Comparison of ENCODE assay signal across 8 cellular contexts in genomic region chrX:51332188-51332942, GRCh38. TPM values are rescaled to one million over a fixed set of nuclear protein-coding genes. Genes with fewer than 3 reads are reported as not detected.
DNase-seq lines count a peak whose midpoint lies in the region; ATAC-seq, FAIRE-seq and TF ChIP-seq lines count a peak whose summit lies in the region.

Gene NUDT10, plus strand, starts transcription at chrX:51332822. Its CDS starts 144 bp downstream, at chrX:51332966.

- H3K27ac Mint-ChIP-seq in activated CD8-positive, alpha-beta T cell treated with anti-CD3 and anti-CD28 coated beads, Interleukin-2, amount 10 ng/mL, durations not matched to agents 7 days and 5 days = peak within 1 kb of the TSS; percentile 72
- peak within 1 kb of the TSS in 2 of 9 donors; percentile 31 to 49 for H3K27ac Mint-ChIP-seq in naive thymus-derived CD4-positive, alpha-beta T cell

- no peaks in the 10 kb centered on the region for H3K9me3 Mint-ChIP-seq in activated CD8-positive, alpha-beta T cell treated with anti-CD3 and anti-CD28 coated beads, Interleukin-2, amount 10 ng/mL, durations not matched to agents 7 days and 5 days (ENCODE audit: insufficient read depth)
- no peaks in the 10 kb centered on the region for H3K9me3 Mint-ChIP-seq in naive thymus-derived CD4-positive, alpha-beta T cell

- 13% methylated on average over 1 of the region's 68 CpGs for WGBS in right lobe of liver (ENCODE audit: insufficient coverage, low coverage, low lambda C conversion rate, missing lambda C conversion rate)
- no CpG with 5 or more reads among the region's 68 CpGs for WGBS in HepG2 (ENCODE audit: low lambda C conversion rate)
- 35% methylated on average over 29 of the region's 68 CpGs for WGBS in esophagus muscularis mucosa

- no peaks in the 10 kb centered on the region for H3K36me3 Mint-ChIP-seq in activated CD8-positive, alpha-beta T cell treated with anti-CD3 and anti-CD28 coated beads, Interleukin-2, amount 10 ng/mL, durations not matched to agents 7 days and 5 days (ENCODE audit: low read depth)
- peaks cover 0 to 3% (median 0%) of the 10 kb centered on the region in 5 donors for H3K36me3 Mint-ChIP-seq in naive thymus-derived CD4-positive, alpha-beta T cell

- CTCF ChIA-PET in HepG2 (lab: Yijun Ruan, JAX; ENCODE audit: low intra/inter-chr PET ratio, low total read pairs) = no interaction called here
- CTCF ChIA-PET in activated CD8-positive, alpha-beta T cell treated with anti-CD3 and anti-CD28 coated beads, Interleukin-2, amount 10 ng/mL, durations not matched to agents 7 days and 5 days (lab: Charles Lee) = no interaction called here
- CTCF ChIA-PET in naive thymus-derived CD4-positive, alpha-beta T cell (lab: Charles Lee) = no interaction called here

- TF ChIP-seq POLR2A in right lobe of liver (IDR thresholded peaks at IDR 0.05) = no peak
- no peak for TF ChIP-seq POLR2A in HepG2 (IDR thresholded peaks at IDR 0.05; ENCODE audit: insufficient read depth in 1 of 2, low read depth in 2 of 2, low read length in 2 of 2)
- no peak for TF ChIP-seq POLR2A in esophagus muscularis mucosa (IDR thresholded peaks at IDR 0.05; ENCODE audit: low read depth)

- H3K9me3 ChIP-seq in right lobe of liver (no peaks in the 10 kb centered on the region), HepG2 (ENCODE audit: low read length) (no peaks in the 10 kb centered on the region), esophagus muscularis mucosa (no peaks in the 10 kb centered on the region)
- no peaks in the 10 kb centered on the region for H3K9me3 ChIP-seq in naive thymus-derived CD4-positive, alpha-beta T cell (ENCODE audit: control insufficient read depth in 2 of 3, low read length in 3 of 3)

- TF ChIP-seq CTCF in right lobe of liver (IDR thresholded peaks at IDR 0.05) (no peak), HepG2 (CRISPR knock-in tag; IDR thresholded peaks at IDR 0.05) (no peak), esophagus muscularis mucosa (IDR thresholded peaks at IDR 0.05) (no peak)

- no peak within 1 kb of the TSS for H3K9ac ChIP-seq in HepG2 (ENCODE audit: insufficient read depth, low read depth, low read length)

- FAIRE-seq in HepG2 (lab: Jason Lieb, UNC) = no peak

- H3K27me3 ChIP-seq in right lobe of liver = peaks cover 0 to 19% of the 10 kb centered on the region in 2 donors
- no peaks in the 10 kb centered on the region for H3K27me3 ChIP-seq in HepG2 (ENCODE audit: control insufficient read depth in 1 of 2, insufficient read depth in 2 of 2, low read length in 2 of 2)
- no peaks in the 10 kb centered on the region for H3K27me3 ChIP-seq in esophagus muscularis mucosa
- H3K27me3 ChIP-seq in naive thymus-derived CD4-positive, alpha-beta T cell (ENCODE audit: control insufficient read depth in 2 of 2, insufficient read depth in 2 of 2, low read length in 2 of 2) = no peaks in the 10 kb centered on the region

- H3K27me3 Mint-ChIP-seq in activated CD8-positive, alpha-beta T cell treated with anti-CD3 and anti-CD28 coated beads, Interleukin-2, amount 10 ng/mL, durations not matched to agents 7 days and 5 days (ENCODE audit: low read depth) = peaks cover 2% of the 10 kb centered on the region
- H3K27me3 Mint-ChIP-seq in naive thymus-derived CD4-positive, alpha-beta T cell = peaks cover 0 to 8% (median 0%) of the 10 kb centered on the region in 5 donors

- no peak within 1 kb of the TSS for H2AFZ ChIP-seq in HepG2 (ENCODE audit: low read length)

- POLR2A ChIA-PET in HepG2 (lab: Yijun Ruan, JAX) = no interaction called here
- POLR2A ChIA-PET in activated CD8-positive, alpha-beta T cell treated with anti-CD3 and anti-CD28 coated beads, Interleukin-2, amount 10 ng/mL, durations not matched to agents 7 days and 5 days (lab: Charles Lee) = no interaction called here
- POLR2A ChIA-PET in naive thymus-derived CD4-positive, alpha-beta T cell (lab: Charles Lee) = no interaction called here

- no peak within 1 kb of the TSS for H3K27ac ChIP-seq in right lobe of liver
- no peak within 1 kb of the TSS for H3K27ac ChIP-seq in HepG2 (ENCODE audit: extremely low read length, insufficient read depth, low read length)
- H3K27ac ChIP-seq in esophagus muscularis mucosa (replicated peaks in 1 of 4) = peak within 1 kb of the TSS in 2 of 4 donors; percentile 44 to 48
- no peak within 1 kb of the TSS for H3K27ac ChIP-seq in naive thymus-derived CD4-positive, alpha-beta T cell (ENCODE audit: low read depth, low read length)
- no peak within 1 kb of the TSS for H3K27ac ChIP-seq in temporal lobe (ENCODE audit: low read depth, low read length)

- in situ Hi-C loops in HepG2 (cut with HindIII; ENCODE audit: extremely low pct_ligation_motif_present, low pct_unique_long_range_greater_than_20kb) = no loop called here

- H3K4me2 ChIP-seq in HepG2 (ENCODE audit: low read depth, low read length) = no peak within 1 kb of the TSS

- DNase-seq in right lobe of liver (peak in 2 of 3 donors; percentile 50 to 56), HepG2 (ENCODE audit: low spot score) (no peak), esophagus muscularis mucosa (ENCODE audit: extremely low spot score) (no peak), glomerular visceral epithelial cell (ENCODE audit: extremely low spot score) (no peak), NCI-H1436 (lab: John Stamatoyannopoulos, UW) (no peak)
- DNase-seq in activated CD8-positive, alpha-beta T cell treated with anti-CD3 and anti-CD28 coated beads, Interleukin-2, amount 10 ng/mL, durations not matched to agents 7 days and 5 days = peak; percentile 63
- DNase-seq in naive thymus-derived CD4-positive, alpha-beta T cell = peak in 5 of 9 donors; percentile 1 to 44 (median 7)

- no peak for TF ChIP-seq RAD21 in HepG2 (CRISPR knock-in tag; IDR thresholded peaks at IDR 0.05)

- H3K4me1 ChIP-seq in right lobe of liver (no peaks in the 10 kb centered on the region), HepG2 (ENCODE audit: insufficient read depth, low read length) (no peaks in the 10 kb centered on the region), esophagus muscularis mucosa (peaks cover 0 to 3% (median 0%) of the 10 kb centered on the region in 4 donors)
- no peaks in the 10 kb centered on the region for H3K4me1 ChIP-seq in naive thymus-derived CD4-positive, alpha-beta T cell (ENCODE audit: control insufficient read depth in 2 of 2, insufficient read depth in 2 of 2, low read length in 2 of 2)

- H3K4me1 Mint-ChIP-seq in activated CD8-positive, alpha-beta T cell treated with anti-CD3 and anti-CD28 coated beads, Interleukin-2, amount 10 ng/mL, durations not matched to agents 7 days and 5 days (ENCODE audit: low read depth) = peaks cover 8% of the 10 kb centered on the region
- H3K4me1 Mint-ChIP-seq in naive thymus-derived CD4-positive, alpha-beta T cell = peaks cover 0 to 11% (median 2%) of the 10 kb centered on the region in 7 donors

- H4K20me1 ChIP-seq in HepG2 (ENCODE audit: insufficient read depth, low read length) = no peaks in the 10 kb centered on the region

- no TSS peak for BruUV-seq in HepG2 (replicated peaks; lab: Mats Ljungman, UMichigan)

- intact Hi-C loops in right lobe of liver (cut with DNase I) (no loop called here), HepG2 (cut with micrococcal nuclease; ENCODE audit: unreplicated experiment) (no loop called here), esophagus muscularis mucosa (cut with DNase I) (no loop called here)
- intact Hi-C loops in naive thymus-derived CD4-positive, alpha-beta T cell (cut with micrococcal nuclease) = loop anchor here in 1 of 2 donors (10.0 kb wide), 1 partner anchor 932 kb away; no protein-coding TSS in a partner anchor

- H3K4me3 Mint-ChIP-seq in activated CD8-positive, alpha-beta T cell treated with anti-CD3 and anti-CD28 coated beads, Interleukin-2, amount 10 ng/mL, durations not matched to agents 7 days and 5 days = peak within 1 kb of the TSS; percentile 86
- H3K4me3 Mint-ChIP-seq in naive thymus-derived CD4-positive, alpha-beta T cell = peak within 1 kb of the TSS; percentile 74 to 88 (median 84)

- no peak for TF ChIP-seq EP300 in HepG2 (IDR thresholded peaks at IDR 0.05; ENCODE audit: low read depth in 2 of 2, low read length in 2 of 2)
- no peak for TF ChIP-seq EP300 in HepG2 (CRISPR knock-in tag; IDR thresholded peaks at IDR 0.05; ENCODE audit: borderline replicate concordance)
- TF ChIP-seq EP300 in esophagus muscularis mucosa (IDR thresholded peaks at IDR 0.05) = no peak

- peak; percentile 57 to 81 (median 74) for ATAC-seq in right lobe of liver
- no peak for ATAC-seq in HepG2
- peak; percentile 89 for ATAC-seq in activated CD8-positive, alpha-beta T cell treated with anti-CD3 and anti-CD28 coated beads, Interleukin-2, amount 10 ng/mL, durations not matched to agents 7 days and 5 days
- peak; percentile 42 for ATAC-seq in naive thymus-derived CD4-positive, alpha-beta T cell

- H3K36me3 ChIP-seq in right lobe of liver = no peaks in the 10 kb centered on the region
- H3K36me3 ChIP-seq in HepG2 (replicated peaks in 1 of 2; ENCODE audit: control insufficient read depth in 1 of 2, insufficient read depth in 2 of 2, low read length in 2 of 2) = no peaks in the 10 kb centered on the region
- no peaks in the 10 kb centered on the region for H3K36me3 ChIP-seq in esophagus muscularis mucosa
- H3K36me3 ChIP-seq in naive thymus-derived CD4-positive, alpha-beta T cell (ENCODE audit: control insufficient read depth in 2 of 3, insufficient read depth in 3 of 3, low read length in 3 of 3) = no peaks in the 10 kb centered on the region

- peak within 1 kb of the TSS in 2 of 3 donors; percentile 12 to 24 for H3K4me3 ChIP-seq in right lobe of liver
- no peak within 1 kb of the TSS for H3K4me3 ChIP-seq in HepG2 (replicated peaks in 1 of 3; ENCODE audit: insufficient read depth in 1 of 3, low read depth in 2 of 3, low read length in 3 of 3)
- peak within 1 kb of the TSS; percentile 53 to 64 (median 56) for H3K4me3 ChIP-seq in esophagus muscularis mucosa
- no peak within 1 kb of the TSS for H3K4me3 ChIP-seq in naive thymus-derived CD4-positive, alpha-beta T cell (ENCODE audit: low read length)

- H3K79me2 ChIP-seq in HepG2 (ENCODE audit: insufficient read depth, low read length) = no peaks in the 10 kb centered on the region

RNA-seq across cellular contexts. Expression of gene NUDT10, which starts in this region (rescaled TPM):
- 1 to 10 TPM in 3 of 6 experiments, under 1 TPM in 3; 0.31 to 1.9 (median 1.1) TPM for total RNA-seq in right lobe of liver
- total RNA-seq in HepG2 (2016; rRNA removed; fragmentation: Illumina TruSeq; extraction: Trizol) = not detected in 2 replicates
- not detected in 2 replicates for total RNA-seq in HepG2 (2016; cell fraction: cytosol; rRNA removed; fragmentation: Illumina TruSeq; extraction: Trizol; ENCODE audit: low read depth)
- not detected in 2 replicates for total RNA-seq in HepG2 (2016; cell fraction: insoluble cytoplasmic fraction; rRNA removed; fragmentation: Illumina TruSeq; extraction: Trizol)
- not detected in 2 replicates for total RNA-seq in HepG2 (2016; cell fraction: membrane; rRNA removed; fragmentation: Illumina TruSeq; extraction: Trizol)
- total RNA-seq in HepG2 (2016; cell fraction: nucleus; rRNA removed; fragmentation: Illumina TruSeq; extraction: Trizol) = not detected in 2 replicates
- polyA plus RNA-seq in HepG2 (2011; rRNA removed) = not detected in 2 replicates
- not detected in 2 replicates for polyA plus RNA-seq in HepG2 (2011; cell fraction: cytosol; rRNA removed)
- not detected in 2 replicates for polyA plus RNA-seq in HepG2 (2011; cell fraction: nucleus; rRNA removed)
- polyA plus RNA-seq in HepG2 (2012) = not detected in 2 replicates
- polyA plus RNA-seq in HepG2 (2016; cell fraction: cytosol; fragmentation: Illumina TruSeq; extraction: Trizol; ENCODE audit: low read depth) = not detected in 2 replicates
- not detected in 2 replicates for polyA plus RNA-seq in HepG2 (2016; cell fraction: insoluble cytoplasmic fraction; fragmentation: Illumina TruSeq; extraction: Trizol; ENCODE audit: low read depth)
- polyA plus RNA-seq in HepG2 (2016; cell fraction: membrane; fragmentation: Illumina TruSeq; extraction: Trizol; ENCODE audit: low read depth) = not detected in 2 replicates
- polyA plus RNA-seq in HepG2 (2016; cell fraction: nucleus; fragmentation: Illumina TruSeq; extraction: Trizol; ENCODE audit: insufficient read depth, low read depth) = not detected in 2 replicates
- polyA minus RNA-seq in HepG2 (2011; rRNA and poly(A)+ RNA removed; ENCODE audit: low replicate concordance) = not detected in 2 replicates
- polyA minus RNA-seq in HepG2 (2011; cell fraction: cytosol; rRNA and poly(A)+ RNA removed) = not detected in 2 replicates
- not detected in 2 replicates for polyA minus RNA-seq in HepG2 (2011; cell fraction: nucleus; rRNA and poly(A)+ RNA removed)
- 1 to 10 TPM in 1 of 2 experiments, under 1 TPM in 1; 0.99 to 1.2 TPM for total RNA-seq in activated CD8-positive, alpha-beta T cell treated with anti-CD3 and anti-CD28 coated beads, Interleukin-2, amount 10 ng/mL, durations not matched to agents 7 days and 5 days
- 1 to 10 TPM in 3 of 4 donors, under 1 TPM in 1; 0.83 to 4.8 (median 3.2) TPM for total RNA-seq in esophagus muscularis mucosa
- under 1 TPM in 2 of 5 experiments, not detected in 3; 0.19 to 0.29 TPM for total RNA-seq in naive thymus-derived CD4-positive, alpha-beta T cell
- not detected for polyA plus RNA-seq in naive thymus-derived CD4-positive, alpha-beta T cell
- total RNA-seq in temporal lobe = 39.1 TPM

Comparison
In these comparisons a context has a peak if more than half of its experiments do, and no peak if none do; other contexts are left out.
1. DNase-seq: peak in right lobe of liver (2 of 3) and activated CD8-positive, alpha-beta T cell treated with anti-CD3 and anti-CD28 coated beads, Interleukin-2, amount 10 ng/mL, durations not matched to agents 7 days and 5 days (single experiment); none in HepG2 (single experiment), esophagus muscularis mucosa (single experiment), glomerular visceral epithelial cell (single experiment) and NCI-H1436 (single experiment).
2. H3K4me3 ChIP-seq: peak in right lobe of liver (2 of 3) and esophagus muscularis mucosa (4 of 4); none in HepG2 (0 of 3) and naive thymus-derived CD4-positive, alpha-beta T cell (single experiment).
3. Peak in DNase-seq and ATAC-seq in naive thymus-derived CD4-positive, alpha-beta T cell; RNA of the gene not detected or under 1 TPM.